Comparison of ENCODE assay signal across 12 cellular contexts in the genomic region with DNA sequence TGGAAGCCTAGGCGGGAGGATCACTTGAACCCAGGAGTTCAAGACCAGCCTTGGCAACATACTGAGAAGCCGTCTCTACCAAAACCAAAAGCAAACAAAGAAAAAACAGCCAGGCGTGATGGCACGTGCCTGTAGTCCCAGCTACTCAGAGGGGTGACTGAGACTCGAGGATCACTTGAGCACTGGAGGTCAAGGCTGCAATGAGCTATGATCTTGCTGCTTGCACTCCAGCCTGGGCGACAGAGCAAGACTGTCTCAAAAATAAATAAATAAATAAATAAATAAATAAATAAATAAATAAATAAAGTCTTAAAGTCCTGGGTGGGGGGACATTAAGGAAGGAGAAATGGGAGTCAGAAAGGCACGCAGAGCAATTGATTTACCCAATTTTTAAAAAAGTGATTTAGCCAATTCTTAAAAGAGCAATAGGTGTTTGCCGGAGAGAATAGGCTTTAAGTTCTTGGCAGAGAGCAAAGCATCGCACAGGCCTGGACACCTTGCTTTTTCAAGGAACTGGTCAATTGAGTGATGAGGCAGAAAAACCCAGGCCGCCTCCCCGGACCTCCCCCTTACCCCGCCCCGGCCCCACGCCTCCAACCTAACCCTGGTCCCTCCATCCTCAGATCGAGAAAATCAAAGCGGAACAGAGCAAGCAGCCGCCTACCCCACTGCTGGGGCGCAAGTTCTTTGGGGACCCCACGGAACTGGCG. TPM values are rescaled to one million over a fixed set of nuclear protein-coding genes. Genes with fewer than 3 reads are reported as not detected.
DNase-seq lines count a peak whose midpoint lies in the region; ATAC-seq, FAIRE-seq and TF ChIP-seq lines count a peak whose summit lies in the region.
"Had no signal": no experiment of that assay in that cellular context is flagged by ENCODE, and none has a peak within 500 bp of the region (broad histone marks: within the 10 kb centered on the region; RNA-seq: fewer than 3 reads in every experiment).

No MANE protein-coding gene starts in this region.

- no peak overlapping the region for H3K27ac ChIP-seq in H1 (ENCODE audit: low read depth, low read length)
- H3K27ac ChIP-seq in neural progenitor cell, result no peak overlapping the region
- H3K27ac ChIP-seq: foreskin keratinocyte, VCaP had no signal

- H3K36me3 ChIP-seq in BJ (ENCODE audit: control insufficient read depth, insufficient read depth, low read length), result no peaks in the 10 kb centered on the region
- H3K36me3 ChIP-seq in H7 (replicated peaks; ENCODE audit: control insufficient read depth, insufficient read depth, low read length), result no peaks in the 10 kb centered on the region
- H3K36me3 ChIP-seq in H1 (ENCODE audit: control insufficient read depth in 2 of 4, insufficient read depth in 4 of 4, low read length in 3 of 4), result peaks cover 0 to 4% (median 0%) of the 10 kb centered on the region in 4 experiments; a peak in 1 of 8 replicates
- H3K36me3 ChIP-seq in neural progenitor cell, result no peaks in the 10 kb centered on the region

- intact Hi-C loops in head of caudate nucleus (cut with DNase I), result no loop called here

- H4K5ac ChIP-seq in H1 (ENCODE audit: insufficient read length, low read depth, low read length), result no peak overlapping the region

- H3K4me2 ChIP-seq in H1 (ENCODE audit: insufficient read depth in 1 of 2, low read depth in 2 of 2, low read length in 2 of 2) (peak overlapping the region; percentile 63 to 83), neural progenitor cell (peak overlapping the region; percentile 85)

- H4K91ac ChIP-seq in H1 (replicated peaks; ENCODE audit: insufficient read length, low read length), result no peak overlapping the region

- POLR2A ChIA-PET in BJ (lab: Charles Lee), result no interaction called here
- POLR2A ChIA-PET in H1 (lab: Charles Lee; ENCODE audit: partially characterized antibody), result interaction anchor here (1.1 to 1.7 kb wide), 3 partner anchors 11 to 129 kb away, joined by 3 to 4 read pairs (median 3); no protein-coding TSS in a partner anchor

- no peak overlapping the region for H2BK15ac ChIP-seq in H1 (ENCODE audit: low read length)

- CTCF ChIA-PET in BJ (lab: Yijun Ruan, JAX), result interaction anchor here (0.9 to 1.8 kb wide), 6 partner anchors 10 to 32 kb away, joined by 3 to 6 read pairs (median 3); no protein-coding TSS in a partner anchor
- CTCF ChIA-PET in H1 (lab: Charles Lee; ENCODE audit: partially characterized antibody), result interaction anchor here (0.8 to 4.3 kb wide), 7 partner anchors 10 to 67 kb away, joined by 3 to 16 read pairs (median 4); a partner anchor contains a TSS

- H3K79me2 ChIP-seq in H1 (ENCODE audit: control insufficient read depth in 1 of 2, insufficient read depth in 2 of 2, low read length in 2 of 2) (no peaks in the 10 kb centered on the region), neural progenitor cell (ENCODE audit: low read depth) (no peaks in the 10 kb centered on the region)

- 43% methylated on average over 16 of the region's 20 CpGs; no CpG with 5 or more reads in 1 of the 2 experiments for WGBS in H1 (ENCODE audit: extremely low coverage in 1 of 2, insufficient coverage in 1 of 2, insufficient read length in 1 of 2, insufficient replicate concordance in 2 of 2, low coverage in 1 of 2, low lambda C conversion rate in 2 of 2, missing lambda C conversion rate in 1 of 2), 2 experiments

- no peak overlapping the region for H3K56ac ChIP-seq in H1 (replicated peaks; ENCODE audit: insufficient read length, low read depth, low read length)

- peaks cover 0 to 10% (median 1%) of the 10 kb centered on the region in 4 experiments; a peak in 4 of 7 replicates for H3K4me1 ChIP-seq in H1 (replicated peaks in 1 of 4; ENCODE audit: control insufficient read depth in 3 of 4, insufficient read depth in 4 of 4, low read length in 3 of 4)
- H3K4me1 ChIP-seq in neural progenitor cell, result no peaks in the 10 kb centered on the region
- H3K4me1 ChIP-seq: foreskin keratinocyte had no signal

- H2BK120ac ChIP-seq in H1 (replicated peaks; ENCODE audit: low read depth, low read length), result no peak overlapping the region

- no peak overlapping the region for H4K8ac ChIP-seq in H1 (ENCODE audit: extremely low read depth, insufficient read depth, low read length)

- H3K4me3 ChIP-seq in BJ (ENCODE audit: low read depth, low read length), result peak overlapping the region; percentile 40
- H3K4me3 ChIP-seq in H7 (ENCODE audit: insufficient read depth, low read depth, low read length), result peak overlapping the region; percentile 34
- H3K4me3 ChIP-seq in H1 (ENCODE audit: extremely low read depth in 1 of 4, insufficient read depth in 2 of 4, low read depth in 3 of 4, low read length in 4 of 4), result peak overlapping the region; percentile 29 to 71 (median 34)
- H3K4me3 ChIP-seq in neural progenitor cell, result peak overlapping the region; percentile 45

- no peaks in the 10 kb centered on the region for H3K9me3 Mint-ChIP-seq in neural progenitor cell

- no peak for TF ChIP-seq EP300 in H1 (IDR thresholded peaks at IDR 0.05; ENCODE audit: borderline replicate concordance in 1 of 2, low read depth in 2 of 2, low read length in 2 of 2)

- TF ChIP-seq CTCF in BJ (IDR thresholded peaks at IDR 0.05; ENCODE audit: insufficient read depth, low read depth, low read length) (no peak), H1 (IDR thresholded peaks at IDR 0.05; ENCODE audit: control extremely low read depth in 1 of 3, insufficient read depth in 1 of 3, low read depth in 1 of 3, low read length in 3 of 3) (no peak), neural progenitor cell (IDR thresholded peaks at IDR 0.05) (no peak)

- ATAC-seq in HG02571 (IDR thresholded peaks at IDR 0.05; ENCODE audit: unreplicated experiment) (no peak), HG02840 (IDR thresholded peaks at IDR 0.05; ENCODE audit: low FRiP score, unreplicated experiment) (no peak)
- ATAC-seq: foreskin keratinocyte had no signal

- no peak overlapping the region for H3K23ac ChIP-seq in H1 (ENCODE audit: insufficient read length)

- no peak for TF ChIP-seq RAD21 in H1 (IDR thresholded peaks at IDR 0.05 in 1 of 2, conservative IDR thresholded peaks at IDR 0.05 in 1 of 2; ENCODE audit: low read depth in 2 of 2, low read length in 2 of 2)

- no peaks in the 10 kb centered on the region for H3K36me3 Mint-ChIP-seq in neural progenitor cell
- H3K36me3 Mint-ChIP-seq: activated naive CD8-positive, alpha-beta T cell treated with anti-CD3 and anti-CD28 coated beads for 36 hours had no signal

- H2AFZ ChIP-seq in H1 (ENCODE audit: low read length) (peak overlapping the region; percentile 12; the same call in 1 of the 2 replicates), neural progenitor cell (replicated peaks) (no peak overlapping the region)

- H3K9me3 ChIP-seq in H1 (ENCODE audit: insufficient read depth in 2 of 2, low read depth in 1 of 2, low read length in 1 of 2), result no peaks in the 10 kb centered on the region
- H3K9me3 ChIP-seq in neural progenitor cell (ENCODE audit: low read depth), result no peaks in the 10 kb centered on the region

- peaks cover 19% of the 10 kb centered on the region for H3F3A ChIP-seq in neural progenitor cell (ENCODE audit: low read depth)

- H3K9ac ChIP-seq in H1 (replicated peaks in 1 of 4; ENCODE audit: extremely low read depth in 1 of 4, low read depth in 3 of 4, low read length in 3 of 4) (no peak overlapping the region), neural progenitor cell (no peak overlapping the region)

- no peaks in the 10 kb centered on the region for H3K79me1 ChIP-seq in H1 (ENCODE audit: low read depth, low read length)

- H3K27me3 Mint-ChIP-seq in neural progenitor cell (ENCODE audit: insufficient read depth, low read depth), result peaks cover 56% of the 10 kb centered on the region

- TF ChIP-seq POLR2A in H1 (IDR thresholded peaks at IDR 0.05; ENCODE audit: control extremely low read depth in 1 of 2, low read depth in 2 of 2, low read length in 2 of 2), result no peak

- H3K23me2 ChIP-seq in H1 (ENCODE audit: low read depth, low read length), result peaks cover 11% of the 10 kb centered on the region; the same call in 1 of the 2 replicates

- H3K27ac Mint-ChIP-seq in neural progenitor cell, result no peak overlapping the region
- H3K27ac Mint-ChIP-seq: activated naive CD8-positive, alpha-beta T cell treated with anti-CD3 and anti-CD28 coated beads for 36 hours had no signal

- 0 out of 2 replicates have a peak overlapping the region, but pooled peaks have one; percentile 32 for H3K18ac ChIP-seq in H1 (ENCODE audit: extremely low read depth, low read length)

- no peak overlapping the region for H3K4ac ChIP-seq in H1 (replicated peaks; ENCODE audit: insufficient read length, low read depth, low read length)

- peaks cover 17% of the 10 kb centered on the region for H3K4me1 Mint-ChIP-seq in neural progenitor cell

- no peak overlapping the region for H2AK5ac ChIP-seq in H1 (ENCODE audit: low read depth, low read length)

- H2BK20ac ChIP-seq in H1 (ENCODE audit: low read length), result no peak overlapping the region

- no peak overlapping the region for H2BK12ac ChIP-seq in H1 (ENCODE audit: low read depth, low read length)

- FAIRE-seq in H1 (lab: Jason Lieb, UNC), result no peak

- no peak for DNase-seq in BJ (ENCODE audit: low read depth)
- DNase-seq in H7, result peak; percentile 82
- peak in 1 of 2 experiments; percentile 49 for DNase-seq in H1 (ENCODE audit: low read depth in 1 of 2, low spot score in 2 of 2)
- peak; percentile 38 for DNase-seq in neural progenitor cell (ENCODE audit: low spot score)
- no peak for DNase-seq in head of caudate nucleus
- no peak for DNase-seq in H4 (ENCODE audit: low spot score)
- DNase-seq: activated naive CD8-positive, alpha-beta T cell treated with anti-CD3 and anti-CD28 coated beads for 36 hours; foreskin keratinocyte; NK-92 treated with Interleukin-12 subunit alpha and Interleukin-12 subunit beta, amount 100 ng/mL, for 24 hours had no signal

- peaks cover 4% of the 10 kb centered on the region for H3K27me3 ChIP-seq in BJ (ENCODE audit: control insufficient read depth, insufficient read depth, low read length)
- peaks cover 53% of the 10 kb centered on the region for H3K27me3 ChIP-seq in H7 (ENCODE audit: control insufficient read depth, insufficient read depth, low read length)
- peaks cover 32 to 53% (median 49%) of the 10 kb centered on the region in 4 experiments for H3K27me3 ChIP-seq in H1 (replicated peaks in 1 of 4; ENCODE audit: control insufficient read depth in 3 of 4, extremely low read depth in 1 of 4, insufficient read depth in 3 of 4, low read length in 3 of 4)
- peaks cover 79% of the 10 kb centered on the region for H3K27me3 ChIP-seq in neural progenitor cell

- H3K4me3 Mint-ChIP-seq in neural progenitor cell, result peak overlapping the region; percentile 57
- H3K4me3 Mint-ChIP-seq: activated naive CD8-positive, alpha-beta T cell treated with anti-CD3 and anti-CD28 coated beads for 36 hours had no signal

- no peak overlapping the region for H2BK5ac ChIP-seq in H1 (ENCODE audit: low read depth, low read length)

- H4K20me1 ChIP-seq in H1 (replicated peaks in 1 of 2; ENCODE audit: control insufficient read depth in 1 of 2, insufficient read depth in 2 of 2, low read length in 2 of 2), result peaks cover 0 to 1% of the 10 kb centered on the region in 2 experiments
- H4K20me1 ChIP-seq in neural progenitor cell (ENCODE audit: low read depth), result no peaks in the 10 kb centered on the region

- H3K14ac ChIP-seq in H1 (ENCODE audit: insufficient read length), result no peak overlapping the region

RNA-seq across cellular contexts. Expression of a gene that starts 9.5 kb away (rescaled TPM):
- polyA plus RNA-seq in BJ (2011; rRNA removed) (35.5 and 59.0 TPM in 2 replicates), H1 (2011; rRNA removed) (98.8 and 158 TPM in 2 replicates)
- 46.6 and 74.8 TPM in 2 replicates for polyA minus RNA-seq in BJ (2011; rRNA and poly(A)+ RNA removed)
- 52.3 and 58.2 TPM in 2 replicates for total RNA-seq in H7 (2014; rRNA removed; shearing (Covaris generic))
- total RNA-seq in H1 (2021; fragmentation: NEBNext Ultra II Directional; extraction: Animal tissue kit (Norgen Biotek cat#: 25700)), result 72.8 and 74.6 TPM in 2 replicates
- polyA plus RNA-seq in H1 (2011; cell fraction: cytosol; rRNA removed), result 81.1 TPM
- 207 TPM for polyA plus RNA-seq in H1 (2011; cell fraction: nucleus; rRNA removed)
- polyA plus RNA-seq in H1 (2012, experiment 1 of 2), result 79.8 to 106 TPM (median 102 TPM) in 4 replicates
- polyA plus RNA-seq in H1 (2012, experiment 2 of 2), result 95.8 TPM
- polyA plus RNA-seq in H1 (2013, experiment 1 of 2), result 79.2 TPM
- polyA plus RNA-seq in H1 (2013, experiment 2 of 2), result 73.3 TPM
- 44.1 and 59.2 TPM in 2 replicates for polyA minus RNA-seq in H1 (2011; rRNA and poly(A)+ RNA removed)
- polyA minus RNA-seq in H1 (2011; cell fraction: cytosol; rRNA and poly(A)+ RNA removed), result 83.1 TPM
- polyA minus RNA-seq in H1 (2011; cell fraction: nucleus; rRNA and poly(A)+ RNA removed), result 68.1 TPM
- 20.6 and 63.7 TPM in 2 replicates for total RNA-seq in neural progenitor cell (ENCODE audit: low replicate concordance)
- 26.6 and 30.9 TPM in 2 replicates for total RNA-seq in H4 (2014; rRNA removed; shearing (Covaris generic))

RNA-seq across cellular contexts. Expression of a gene that starts 34.0 kb away (rescaled TPM):
- polyA plus RNA-seq in BJ (2011; rRNA removed), result 8.9 and 14.5 TPM in 2 replicates
- 10.4 and 20.3 TPM in 2 replicates for polyA minus RNA-seq in BJ (2011; rRNA and poly(A)+ RNA removed)
- 54.6 and 83.1 TPM in 2 replicates for total RNA-seq in H7 (2014; rRNA removed; shearing (Covaris generic))
- 75.3 and 77.1 TPM in 2 replicates for total RNA-seq in H1 (2021; fragmentation: NEBNext Ultra II Directional; extraction: Animal tissue kit (Norgen Biotek cat#: 25700))
- 54.5 and 111 TPM in 2 replicates for polyA plus RNA-seq in H1 (2011; rRNA removed)
- 68.6 TPM for polyA plus RNA-seq in H1 (2011; cell fraction: cytosol; rRNA removed)
- 270 TPM for polyA plus RNA-seq in H1 (2011; cell fraction: nucleus; rRNA removed)
- 51.9 to 154 TPM (median 115 TPM) in 4 replicates for polyA plus RNA-seq in H1 (2012, experiment 1 of 2)
- polyA plus RNA-seq in H1 (2012, experiment 2 of 2), result 94.0 TPM
- 67.1 TPM for polyA plus RNA-seq in H1 (2013, experiment 1 of 2)
- polyA plus RNA-seq in H1 (2013, experiment 2 of 2), result 56.9 TPM
- 21.2 and 23.9 TPM in 2 replicates for polyA minus RNA-seq in H1 (2011; rRNA and poly(A)+ RNA removed)
- polyA minus RNA-seq in H1 (2011; cell fraction: cytosol; rRNA and poly(A)+ RNA removed), result 61.7 TPM
- polyA minus RNA-seq in H1 (2011; cell fraction: nucleus; rRNA and poly(A)+ RNA removed), result 58.2 TPM
- 24.7 and 70.0 TPM in 2 replicates for total RNA-seq in neural progenitor cell (ENCODE audit: low replicate concordance)
- total RNA-seq in H4 (2014; rRNA removed; shearing (Covaris generic)), result 4.7 and 5.6 TPM in 2 replicates

Comparison
In these comparisons a context has a peak if more than half of its experiments do, and no peak if none do; other contexts are left out.
1. DNase-seq: peak in H7 (single experiment) and neural progenitor cell (single experiment); none in BJ (single experiment), head of caudate nucleus (0 of 42) and H4 (single experiment).
2. Peak in every context shown above with its lines, with median percentiles within 50 percentile points of each other: H3K4me3 ChIP-seq.